In the genomic region with DNA sequence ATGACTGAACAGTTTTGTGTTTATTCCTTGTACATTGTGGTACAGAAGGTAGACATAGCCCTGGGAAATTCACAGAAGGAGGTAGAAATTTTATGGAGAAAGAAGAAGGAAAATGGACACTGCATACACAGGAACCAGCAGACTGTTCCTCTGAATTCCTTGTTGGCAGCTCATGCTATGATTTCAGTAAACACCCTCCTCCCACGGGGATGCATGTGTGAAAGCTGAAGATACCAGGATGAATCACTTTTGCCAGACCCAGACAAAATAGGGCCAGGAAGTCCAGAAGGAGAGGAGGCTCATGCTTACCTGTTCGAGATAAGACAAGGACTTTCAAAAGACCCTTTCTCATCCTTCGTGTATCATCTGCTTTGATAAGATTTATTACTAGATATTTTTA, we compare ENCODE assay signal across 19 cellular contexts.
A peak's percentile ranks its signal among the peaks of the same experiment; 100 is the strongest.
DNase-seq lines count a peak whose midpoint lies in the region; ATAC-seq and TF ChIP-seq lines count a peak whose summit lies in the region.
"Had no signal": no experiment of that assay in that cellular context is flagged by ENCODE, and none has a peak within 500 bp of the region (broad histone marks: within the 10 kb centered on the region; RNA-seq: fewer than 3 reads in every experiment).

No MANE protein-coding gene starts in this region.

- no peak overlapping the region for H3K4me3 ChIP-seq in mammary epithelial cell (replicated peaks in 1 of 3; ENCODE audit: insufficient read depth in 1 of 3, low read depth in 2 of 3, low read length in 3 of 3)
- no peak overlapping the region for H3K4me3 ChIP-seq in coronary artery
- H3K4me3 ChIP-seq: K562, left ventricle myocardium inferior, psoas muscle, upper lobe of left lung had no signal

- no peak overlapping the region for H3K27ac ChIP-seq in mammary epithelial cell (ENCODE audit: insufficient read depth, low read depth, low read length)
- H3K27ac ChIP-seq in coronary artery, result no peak overlapping the region
- H3K27ac ChIP-seq: left ventricle myocardium inferior, psoas muscle, upper lobe of left lung had no signal

- H3K27ac Mint-ChIP-seq in MCF 10A (ENCODE audit: low read depth, unreplicated experiment) (no peak overlapping the region), chondrocyte (ENCODE audit: unreplicated experiment) (peak overlapping the region; percentile 76)
- H3K27ac Mint-ChIP-seq: CD4-positive, alpha-beta T cell; naive B cell; stimulated activated naive B cell treated with anti-CD40 and anti-IgM and Interleukin-4, amounts not matched to agents 10 μg/mL and 1 μg/mL and 100 μg/mL, for 72 hours; T-helper 2 cell treated with Interferon-gamma antibody and Interleukin-4, amounts not matched to agents 5 μg/mL and 100 μg/mL, for 36 hours had no signal

- no peaks in the 10 kb centered on the region for H3K79me2 ChIP-seq in mammary epithelial cell (ENCODE audit: insufficient read depth, low read length)

- peaks cover 19% of the 10 kb centered on the region for H3K4me1 ChIP-seq in mammary epithelial cell (ENCODE audit: insufficient read depth, low read length)
- H3K4me1 ChIP-seq: left ventricle myocardium inferior, psoas muscle, upper lobe of left lung had no signal

- no peak for ATAC-seq in GM18505 (IDR thresholded peaks at IDR 0.05; ENCODE audit: unreplicated experiment)
- ATAC-seq: K562; psoas muscle; stimulated activated naive B cell treated with anti-CD40 and anti-IgM and Interleukin-4, amounts not matched to agents 10 μg/mL and 1 μg/mL and 100 μg/mL, for 72 hours had no signal

- no peak for TF ChIP-seq CTCF in mammary epithelial cell (conservative IDR thresholded peaks at IDR 0.05 in 1 of 2, IDR thresholded peaks at IDR 0.05 in 1 of 2; ENCODE audit: extremely low read depth in 1 of 2, insufficient read depth in 1 of 2, low read depth in 1 of 2, low read length in 2 of 2)
- no peak for TF ChIP-seq CTCF in MCF 10A (IDR thresholded peaks at IDR 0.05; ENCODE audit: unreplicated experiment)
- TF ChIP-seq CTCF in chondrocyte (IDR thresholded peaks at IDR 0.05), result no peak
- TF ChIP-seq CTCF in coronary artery (IDR thresholded peaks at IDR 0.05), result no peak

- intact Hi-C loops in mammary epithelial cell (cut with micrococcal nuclease) (no loop called here), MCF 10A (cut with micrococcal nuclease) (no loop called here)

- dilution Hi-C loops in mammary epithelial cell (cut with HindIII; ENCODE audit: low sequenced_read_pairs), result no loop called here

- no peak overlapping the region for H3K4me2 ChIP-seq in mammary epithelial cell (ENCODE audit: insufficient read depth, low read depth, low read length)

- DNase-seq in mammary epithelial cell, result peak; percentile 74
- no peak for DNase-seq in MCF 10A (ENCODE audit: unreplicated experiment)
- DNase-seq in chondrocyte (ENCODE audit: low spot score), result no peak
- DNase-seq in islet precursor cell, result peak; percentile 78
- DNase-seq in coronary artery (ENCODE audit: low spot score), result no peak
- no peak for DNase-seq in NK-92 (lab: John Stamatoyannopoulos, UW; ENCODE audit: unreplicated experiment)
- no peak for DNase-seq in DMS153 treated with DMSO at 0.1 percent for 48 hours (lab: John Stamatoyannopoulos, UW; ENCODE audit: unreplicated experiment)
- DNase-seq: CD4-positive, alpha-beta T cell; DND-41; left ventricle myocardium inferior; naive B cell; NCI-H1092 treated with DMSO at 0.1 percent for 48 hours; NCI-H2171 treated with DMSO at 0.1 percent for 48 hours; psoas muscle; stimulated activated naive B cell treated with anti-CD40 and anti-IgM and Interleukin-4, amounts not matched to agents 10 μg/mL and 1 μg/mL and 100 μg/mL, for 72 hours; upper lobe of left lung had no signal

- H3K9me3 Mint-ChIP-seq in MCF 10A (ENCODE audit: unreplicated experiment), result peaks cover 38% of the 10 kb centered on the region
- no peaks in the 10 kb centered on the region for H3K9me3 Mint-ChIP-seq in chondrocyte (ENCODE audit: low read depth)
- H3K9me3 Mint-ChIP-seq: CD4-positive, alpha-beta T cell; naive B cell; stimulated activated naive B cell treated with anti-CD40 and anti-IgM and Interleukin-4, amounts not matched to agents 10 μg/mL and 1 μg/mL and 100 μg/mL, for 72 hours; T-helper 2 cell treated with Interferon-gamma antibody and Interleukin-4, amounts not matched to agents 5 μg/mL and 100 μg/mL, for 36 hours had no signal

- no peaks in the 10 kb centered on the region for H3K9me3 ChIP-seq in mammary epithelial cell (replicated peaks; ENCODE audit: insufficient read depth, low read length)
- H3K9me3 ChIP-seq: left ventricle myocardium inferior, psoas muscle, upper lobe of left lung had no signal

- in situ Hi-C loops in mammary epithelial cell (cut with MboI; ENCODE audit: low sequenced_read_pairs in 2 of 2), result no loop called here

- peak overlapping the region; percentile 16 for H2AFZ ChIP-seq in mammary epithelial cell (ENCODE audit: low read depth, low read length)

- no peaks in the 10 kb centered on the region for H3K36me3 ChIP-seq in mammary epithelial cell (ENCODE audit: insufficient read depth, low read length)
- H3K36me3 ChIP-seq: left ventricle myocardium inferior, upper lobe of left lung had no signal

- BruUV-seq in mammary epithelial cell (replicated peaks; lab: Mats Ljungman, UMichigan) (no TSS peak), MCF 10A (replicated peaks; lab: Mats Ljungman, UMichigan) (no TSS peak)

- H3K9ac ChIP-seq in mammary epithelial cell (ENCODE audit: insufficient read depth, low read length), result no peak overlapping the region

- H3K4me1 Mint-ChIP-seq in MCF 10A (ENCODE audit: insufficient read depth, unreplicated experiment) (no peaks in the 10 kb centered on the region), chondrocyte (ENCODE audit: low read depth) (peaks cover 38% of the 10 kb centered on the region)
- H3K4me1 Mint-ChIP-seq: naive B cell; stimulated activated naive B cell treated with anti-CD40 and anti-IgM and Interleukin-4, amounts not matched to agents 10 μg/mL and 1 μg/mL and 100 μg/mL, for 72 hours had no signal

- H3K27me3 Mint-ChIP-seq in MCF 10A (ENCODE audit: insufficient read depth, unreplicated experiment), result no peaks in the 10 kb centered on the region
- no peaks in the 10 kb centered on the region for H3K27me3 Mint-ChIP-seq in chondrocyte (ENCODE audit: low read depth)
- H3K27me3 Mint-ChIP-seq: CD4-positive, alpha-beta T cell had no signal

- no peaks in the 10 kb centered on the region for H4K20me1 ChIP-seq in mammary epithelial cell (ENCODE audit: insufficient read depth, low read length)

- POLR2A ChIA-PET in MCF 10A (lab: Yijun Ruan, JAX), result interaction anchor here (0.7 kb wide), 1 partner anchor 695 kb away, joined by 3 read pairs; no protein-coding TSS in a partner anchor

- CTCF ChIA-PET in mammary epithelial cell (lab: Charles Lee; ENCODE audit: low non-redundant PET) (no interaction called here), MCF 10A (lab: Yijun Ruan, JAX) (interaction anchor here (2.0 kb wide), 1 partner anchor 161 kb away, joined by 4 read pairs; no protein-coding TSS in a partner anchor)

- WGBS in mammary epithelial cell (ENCODE audit: low coverage, missing lambda C conversion rate), result 41% methylated on average over 3 of the region's 3 CpGs

- H3K27me3 ChIP-seq in mammary epithelial cell (ENCODE audit: insufficient read depth, low read length), result no peaks in the 10 kb centered on the region
- H3K27me3 ChIP-seq: upper lobe of left lung had no signal

- H3K4me3 Mint-ChIP-seq in MCF 10A (ENCODE audit: unreplicated experiment), result no peak overlapping the region
- H3K4me3 Mint-ChIP-seq in chondrocyte (ENCODE audit: unreplicated experiment), result no peak overlapping the region
- H3K4me3 Mint-ChIP-seq: CD4-positive, alpha-beta T cell; naive B cell; stimulated activated naive B cell treated with anti-CD40 and anti-IgM and Interleukin-4, amounts not matched to agents 10 μg/mL and 1 μg/mL and 100 μg/mL, for 72 hours; T-helper 2 cell treated with Interferon-gamma antibody and Interleukin-4, amounts not matched to agents 5 μg/mL and 100 μg/mL, for 36 hours had no signal

- no peak for TF ChIP-seq POLR2A in GM18505 (IDR thresholded peaks at IDR 0.05; ENCODE audit: borderline replicate concordance, extremely low read depth, insufficient read depth, insufficient read length)

- H3K36me3 Mint-ChIP-seq in MCF 10A (ENCODE audit: insufficient read depth, unreplicated experiment) (peaks cover 5% of the 10 kb centered on the region), chondrocyte (ENCODE audit: low read depth) (no peaks in the 10 kb centered on the region)
- H3K36me3 Mint-ChIP-seq: naive B cell; stimulated activated naive B cell treated with anti-CD40 and anti-IgM and Interleukin-4, amounts not matched to agents 10 μg/mL and 1 μg/mL and 100 μg/mL, for 72 hours had no signal

Comparison
In these comparisons a context has a peak if more than half of its experiments do, and no peak if none do; other contexts are left out.
1. DNase-seq: peak in mammary epithelial cell (single experiment) and islet precursor cell (single experiment); none in MCF 10A (single experiment), chondrocyte (single experiment), coronary artery (single experiment), NK-92 (single experiment) and DMS153 treated with DMSO at 0.1 percent for 48 hours (single experiment).